9 cellular contexts compared by ENCODE assay signal in genomic region chr2:215680605-215681598, GRCh38.
DNase-seq lines count a peak whose midpoint lies in the region; ATAC-seq, FAIRE-seq and TF ChIP-seq lines count a peak whose summit lies in the region.
"Had no signal": no experiment of that assay in that cellular context is flagged by ENCODE, and none has a peak within 500 bp of the region (broad histone marks: within the 10 kb centered on the region; RNA-seq: fewer than 3 reads in every experiment).

No MANE protein-coding gene starts in this region.

- peak; percentile 85 for ATAC-seq in activated CD8-positive, alpha-beta T cell treated with anti-CD3 and anti-CD28 coated beads for 36 hours
- peak; percentile 97 for ATAC-seq in HepG2
- no peak for ATAC-seq in HG02571 (IDR thresholded peaks at IDR 0.05; ENCODE audit: unreplicated experiment)
- ATAC-seq in GM21526 (IDR thresholded peaks at IDR 0.05; ENCODE audit: low FRiP score, unreplicated experiment) = no peak

- H3K4me1 Mint-ChIP-seq in activated CD8-positive, alpha-beta T cell treated with anti-CD3 and anti-CD28 coated beads for 36 hours (ENCODE audit: low read depth) = peaks cover 19% of the 10 kb centered on the region
- H3K4me1 Mint-ChIP-seq in endodermal cell = peaks cover 14% of the 10 kb centered on the region

- H3K36me3 Mint-ChIP-seq in activated CD8-positive, alpha-beta T cell treated with anti-CD3 and anti-CD28 coated beads for 36 hours (ENCODE audit: low read depth) = no peaks in the 10 kb centered on the region
- H3K36me3 Mint-ChIP-seq in endodermal cell (ENCODE audit: low read depth) = peaks cover 31% of the 10 kb centered on the region

- H3K27ac ChIP-seq in MM.1S (ENCODE audit: low read length) = peak overlapping the region; percentile 37; the same call in 1 of the 2 replicates
- peak overlapping the region; percentile 89 for H3K27ac ChIP-seq in HepG2 (ENCODE audit: extremely low read length, insufficient read depth, low read length)
- H3K27ac ChIP-seq in endodermal cell (ENCODE audit: low read depth, low read length) = no peak overlapping the region

- FAIRE-seq in HepG2 (lab: Jason Lieb, UNC) = peak; percentile 94
- FAIRE-seq: G401.6 had no signal

- no peaks in the 10 kb centered on the region for H4K20me1 ChIP-seq in MM.1S (ENCODE audit: insufficient read depth, low read length)
- H4K20me1 ChIP-seq in HepG2 (ENCODE audit: insufficient read depth, low read length) = no peaks in the 10 kb centered on the region

- H3K9ac ChIP-seq in MM.1S (ENCODE audit: low read length) (no peak overlapping the region), HepG2 (ENCODE audit: insufficient read depth, low read depth, low read length) (peak overlapping the region; percentile 69), endodermal cell (ENCODE audit: extremely low read depth, low read length, poor library complexity, severe bottlenecking) (no peak overlapping the region)

- DNase-seq in activated CD8-positive, alpha-beta memory T cell treated with anti-CD3 and anti-CD28 coated beads, Interleukin-2, amount 50 U/mL, for 48 hours = peak; percentile 55
- DNase-seq in activated CD8-positive, alpha-beta memory T cell treated with anti-CD3 and anti-CD28 coated beads for 24 hours = no peak
- DNase-seq in MM.1S (peak; percentile 45), HepG2 (ENCODE audit: low spot score) (peak; percentile 100), endodermal cell (no peak)
- DNase-seq in activated CD8-positive, alpha-beta T cell treated with anti-CD3 and anti-CD28 coated beads for 36 hours = peak; percentile 51

- H2AFZ ChIP-seq in MM.1S (ENCODE audit: low read length) (peak overlapping the region; percentile 53; the same call in 1 of the 2 replicates), HepG2 (ENCODE audit: low read length) (peak overlapping the region; percentile 8)

- intact Hi-C loops in activated CD8-positive, alpha-beta T cell treated with anti-CD3 and anti-CD28 coated beads for 36 hours (cut with micrococcal nuclease) = no loop called here
- intact Hi-C loops in HepG2 (cut with micrococcal nuclease; ENCODE audit: unreplicated experiment) = loop anchor here (1.0 kb wide), 7 partner anchors 12 to 244 kb away; no protein-coding TSS in a partner anchor

- TF ChIP-seq CTCF in MM.1S (IDR thresholded peaks at IDR 0.05; ENCODE audit: low read length) (no peak), HepG2 (CRISPR knock-in tag; IDR thresholded peaks at IDR 0.05) (no peak), endodermal cell (conservative IDR thresholded peaks at IDR 0.05) (no peak)
- no peak for TF ChIP-seq CTCF in activated CD8-positive, alpha-beta T cell treated with anti-CD3 and anti-CD28 coated beads for 36 hours (IDR thresholded peaks at IDR 0.05)

- peaks cover 14% of the 10 kb centered on the region; the same call in 1 of the 2 replicates for H3K4me1 ChIP-seq in MM.1S (ENCODE audit: low read length)
- H3K4me1 ChIP-seq in HepG2 (ENCODE audit: insufficient read depth, low read length) = peaks cover 87% of the 10 kb centered on the region
- H3K4me1 ChIP-seq in endodermal cell (ENCODE audit: control insufficient read depth, insufficient read depth, low read length) = no peaks in the 10 kb centered on the region

- in situ Hi-C loops in HepG2 (cut with HindIII; ENCODE audit: extremely low pct_ligation_motif_present, low pct_unique_long_range_greater_than_20kb) = loop anchor here (5.0 kb wide), 2 partner anchors 64 to 106 kb away; no protein-coding TSS in a partner anchor

- H3K27me3 Mint-ChIP-seq in activated CD8-positive, alpha-beta T cell treated with anti-CD3 and anti-CD28 coated beads for 36 hours = no peaks in the 10 kb centered on the region
- H3K27me3 Mint-ChIP-seq in endodermal cell (ENCODE audit: insufficient read depth) = no peaks in the 10 kb centered on the region

- peak overlapping the region; percentile 69 for H3K27ac Mint-ChIP-seq in activated CD8-positive, alpha-beta T cell treated with anti-CD3 and anti-CD28 coated beads for 36 hours
- no peak overlapping the region for H3K27ac Mint-ChIP-seq in endodermal cell

- H3K36me3 ChIP-seq in MM.1S (replicated peaks; ENCODE audit: insufficient read depth, low read length) (no peaks in the 10 kb centered on the region), HepG2 (replicated peaks in 1 of 2; ENCODE audit: control insufficient read depth in 1 of 2, insufficient read depth in 2 of 2, low read length in 2 of 2) (no peaks in the 10 kb centered on the region), endodermal cell (ENCODE audit: control insufficient read depth, insufficient read depth, low read length) (no peaks in the 10 kb centered on the region)

- 20% methylated on average over 6 of the region's 6 CpGs for WGBS in HepG2 (ENCODE audit: low lambda C conversion rate)
- 80 to 95% methylated on average over 2 to 5 of the region's 6 CpGs for WGBS in endodermal cell (ENCODE audit: insufficient coverage in 1 of 2, insufficient read length in 1 of 2), 2 experiments

- POLR2A ChIA-PET in activated CD8-positive, alpha-beta T cell treated with anti-CD3 and anti-CD28 coated beads for 36 hours (lab: Charles Lee) = interaction anchor here (1.0 kb wide), 1 partner anchor 8 kb away, joined by 3 read pairs; no protein-coding TSS in a partner anchor
- POLR2A ChIA-PET in HepG2 (lab: Yijun Ruan, JAX) = interaction anchor here (0.6 to 4.6 kb wide), 15 partner anchors 12 to 261 kb away, joined by 3 to 62 read pairs (median 4); no protein-coding TSS in a partner anchor

- no peak for TF ChIP-seq POLR2A in HepG2 (IDR thresholded peaks at IDR 0.05; ENCODE audit: insufficient read depth in 1 of 2, low read depth in 2 of 2, low read length in 2 of 2)

- no peak overlapping the region for H3K4me3 ChIP-seq in MM.1S (ENCODE audit: low read length)
- 0 out of 6 replicates have a peak overlapping the region, but pooled peaks of 1 of the 3 experiments have one; percentile 11 for H3K4me3 ChIP-seq in HepG2 (replicated peaks in 1 of 3; ENCODE audit: insufficient read depth in 1 of 3, low read depth in 2 of 3, low read length in 3 of 3)
- H3K4me3 ChIP-seq in endodermal cell (ENCODE audit: low read length) = no peak overlapping the region

- H3K4me2 ChIP-seq in MM.1S (ENCODE audit: low read depth, low read length) (peak overlapping the region; percentile 28; the same call in 1 of the 2 replicates), HepG2 (ENCODE audit: low read depth, low read length) (peak overlapping the region; percentile 34)

- CTCF ChIA-PET in activated CD8-positive, alpha-beta T cell treated with anti-CD3 and anti-CD28 coated beads for 36 hours (lab: Charles Lee) = no interaction called here
- CTCF ChIA-PET in HepG2 (lab: Yijun Ruan, JAX; ENCODE audit: low intra/inter-chr PET ratio, low total read pairs) = interaction anchor here (0.6 kb wide), 1 partner anchor 239 kb away, joined by 3 read pairs; no protein-coding TSS in a partner anchor

- H3K27me3 ChIP-seq in MM.1S (replicated peaks; ENCODE audit: insufficient read depth, low read length) (no peaks in the 10 kb centered on the region), HepG2 (ENCODE audit: control insufficient read depth in 1 of 2, insufficient read depth in 2 of 2, low read length in 2 of 2) (no peaks in the 10 kb centered on the region), endodermal cell (ENCODE audit: control insufficient read depth, insufficient read depth, low read length, poor library complexity, severe bottlenecking) (no peaks in the 10 kb centered on the region)

- no peak; the same call in none of the 2 replicates for TF ChIP-seq RAD21 in HepG2 (CRISPR knock-in tag; IDR thresholded peaks at IDR 0.05)

- H3K79me2 ChIP-seq in MM.1S (ENCODE audit: low read length) (no peaks in the 10 kb centered on the region), HepG2 (ENCODE audit: insufficient read depth, low read length) (no peaks in the 10 kb centered on the region)

- H3K4me3 Mint-ChIP-seq in activated CD8-positive, alpha-beta T cell treated with anti-CD3 and anti-CD28 coated beads for 36 hours = no peak overlapping the region
- H3K4me3 Mint-ChIP-seq in endodermal cell = no peak overlapping the region

- H3K9me3 ChIP-seq in MM.1S (replicated peaks; ENCODE audit: insufficient read depth, low read length) (no peaks in the 10 kb centered on the region), HepG2 (ENCODE audit: low read length) (peaks cover 23% of the 10 kb centered on the region), endodermal cell (ENCODE audit: control insufficient read depth, low read length) (peaks cover 28% of the 10 kb centered on the region)

- TSS peak; percentile 97 for BruUV-seq in HepG2 (replicated peaks; lab: Mats Ljungman, UMichigan)

- TF ChIP-seq EP300 in HepG2 (IDR thresholded peaks at IDR 0.05; ENCODE audit: low read depth in 2 of 2, low read length in 2 of 2) (peak; percentile 98 to 100), HepG2 (CRISPR knock-in tag; IDR thresholded peaks at IDR 0.05; ENCODE audit: borderline replicate concordance) (peak; percentile 100)

- H3F3A ChIP-seq in MM.1S (ENCODE audit: insufficient read depth, low read length) = no peaks in the 10 kb centered on the region; the same call in 1 of the 2 replicates

- H3K9me2 ChIP-seq in MM.1S (replicated peaks; ENCODE audit: insufficient read depth, low read length) = no peaks in the 10 kb centered on the region

- H3K9me3 Mint-ChIP-seq in activated CD8-positive, alpha-beta T cell treated with anti-CD3 and anti-CD28 coated beads for 36 hours = peaks cover 2% of the 10 kb centered on the region
- H3K9me3 Mint-ChIP-seq in endodermal cell = peaks cover 23% of the 10 kb centered on the region

TF ChIP-seq in HepG2, 621 proteins besides CTCF, POLR2A, EP300 and RAD21 (continues in another document):
- TF ChIP-seq KMT2A (CRISPR knock-in tag; IDR thresholded peaks at IDR 0.05) = no peak
- peak; percentile 79 for TF ChIP-seq SMC3 (IDR thresholded peaks at IDR 0.05; ENCODE audit: low read length)
- peak; percentile 37; the same call in 1 of the 2 replicates for TF ChIP-seq MLX (CRISPR knock-in tag; IDR thresholded peaks at IDR 0.05)
- peak; percentile 100 for TF ChIP-seq MED8 (CRISPR knock-in tag; IDR thresholded peaks at IDR 0.05; ENCODE audit: insufficient replicate concordance)

Comparison
In these comparisons a context has a peak if more than half of its experiments do, and no peak if none do; other contexts are left out.
1. DNase-seq: peak in activated CD8-positive, alpha-beta memory T cell treated with anti-CD3 and anti-CD28 coated beads, Interleukin-2, amount 50 U/mL, for 48 hours (single experiment), MM.1S (single experiment), activated CD8-positive, alpha-beta T cell treated with anti-CD3 and anti-CD28 coated beads for 36 hours (single experiment) and HepG2 (single experiment); none in activated CD8-positive, alpha-beta memory T cell treated with anti-CD3 and anti-CD28 coated beads for 24 hours (single experiment) and endodermal cell (single experiment).
2. ATAC-seq: peak in activated CD8-positive, alpha-beta T cell treated with anti-CD3 and anti-CD28 coated beads for 36 hours (single experiment) and HepG2 (single experiment); none in HG02571 (single experiment) and GM21526 (single experiment).